Comparison of ENCODE assay signal across 1 cellular context in genomic region chrX:131830400-131831184, GRCh38.
TF ChIP-seq lines count a peak whose summit lies in the region.

No MANE protein-coding gene starts in this region.

TF ChIP-seq in K562, 482 proteins besides CTCF, POLR2A, EP300 and RAD21 (continued from another document):
- TF ChIP-seq, protein P1, sequence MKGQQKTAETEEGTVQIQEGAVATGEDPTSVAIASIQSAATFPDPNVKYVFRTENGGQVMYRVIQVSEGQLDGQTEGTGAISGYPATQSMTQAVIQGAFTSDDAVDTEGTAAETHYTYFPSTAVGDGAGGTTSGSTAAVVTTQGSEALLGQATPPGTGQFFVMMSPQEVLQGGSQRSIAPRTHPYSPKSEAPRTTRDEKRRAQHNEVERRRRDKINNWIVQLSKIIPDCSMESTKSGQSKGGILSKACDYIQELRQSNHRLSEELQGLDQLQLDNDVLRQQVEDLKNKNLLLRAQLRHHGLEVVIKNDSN (CRISPR knock-in tag; IDR thresholded peaks at IDR 0.05), result peak; percentile 83
- TF ChIP-seq STAT5B (CRISPR knock-in tag; IDR thresholded peaks at IDR 0.05) (no peak), MAFK (IDR thresholded peaks at IDR 0.05; ENCODE audit: low read length) (no peak), BDP1 (IDR thresholded peaks at IDR 0.05; ENCODE audit: insufficient read depth, insufficient read length) (no peak), CBFB (CRISPR knock-in tag; IDR thresholded peaks at IDR 0.05) (no peak), ZNF830 (CRISPR knock-in tag; IDR thresholded peaks at IDR 0.05) (no peak), ZEB2 (IDR thresholded peaks at IDR 0.05) (peak; percentile 74; the same call in 1 of the 2 replicates), NFRKB (IDR thresholded peaks at IDR 0.05; ENCODE audit: low read depth) (peak; percentile 93), JUND (IDR thresholded peaks at IDR 0.05; ENCODE audit: borderline replicate concordance, low read depth, low read length) (no peak), JUND (tag; IDR thresholded peaks at IDR 0.05; ENCODE audit: borderline replicate concordance, low read depth, low read length) (0 out of 3 replicates have a peak, but pooled peaks have one; percentile 15), SP1 (CRISPR knock-in tag; IDR thresholded peaks at IDR 0.05) (no peak; the same call in 1 of the 2 replicates), NCOA2 (IDR thresholded peaks at IDR 0.05; ENCODE audit: partially characterized antibody in 2 of 2) (no peak), E2F8 (IDR thresholded peaks at IDR 0.05; ENCODE audit: low read depth, partially characterized antibody) (no peak), CBX3 (IDR thresholded peaks at IDR 0.05; ENCODE audit: borderline replicate concordance in 1 of 2, low read length in 2 of 2) (no peak), GABPB1 (CRISPR knock-in tag; IDR thresholded peaks at IDR 0.05) (peak; percentile 53; the same call in 1 of the 2 replicates), MAFF (IDR thresholded peaks at IDR 0.05; ENCODE audit: low read length) (no peak), SREBF1 (IDR thresholded peaks at IDR 0.05; ENCODE audit: borderline replicate concordance, low read depth, low read length) (no peak), MTA2 (IDR thresholded peaks at IDR 0.05; ENCODE audit: low read depth) (no peak), ETV5 (CRISPR knock-in tag; IDR thresholded peaks at IDR 0.05; ENCODE audit: low read depth) (no peak; the same call in 1 of the 2 replicates), E2F3 (CRISPR knock-in tag; IDR thresholded peaks at IDR 0.05) (no peak), SFPQ (IDR thresholded peaks at IDR 0.05; ENCODE audit: low read depth, low read length) (no peak), ZFP30 (CRISPR knock-in tag; IDR thresholded peaks at IDR 0.05; ENCODE audit: borderline replicate concordance) (no peak), GABPA (tag; conservative IDR thresholded peaks at IDR 0.05; ENCODE audit: low read depth) (peak; percentile 86), TARDBP (IDR thresholded peaks at IDR 0.05) (no peak), NCOR1 (IDR thresholded peaks at IDR 0.05) (peak; percentile 20), ZNF263 (CRISPR knock-in tag; IDR thresholded peaks at IDR 0.05; ENCODE audit: borderline replicate concordance) (no peak), ZNF280B (CRISPR knock-in tag; IDR thresholded peaks at IDR 0.05) (no peak), ZNF140 (CRISPR knock-in tag; IDR thresholded peaks at IDR 0.05) (no peak), EWSR1 (IDR thresholded peaks at IDR 0.05; ENCODE audit: borderline replicate concordance, low read depth, partially characterized antibody) (no peak), FOXM1 (IDR thresholded peaks at IDR 0.05; ENCODE audit: low read depth) (peak; percentile 27; the same call in 1 of the 2 replicates), FOXM1 (CRISPR knock-in tag; IDR thresholded peaks at IDR 0.05; ENCODE audit: low read depth) (no peak), DMBX1 (CRISPR knock-in tag; IDR thresholded peaks at IDR 0.05; ENCODE audit: borderline replicate concordance) (no peak), CREB3L1 (IDR thresholded peaks at IDR 0.05; ENCODE audit: borderline replicate concordance, low read depth) (peak; percentile 66; the same call in 1 of the 2 replicates), MNT (conservative IDR thresholded peaks at IDR 0.05) (peak; percentile 87 to 93), CBX2 (IDR thresholded peaks at IDR 0.05; ENCODE audit: insufficient read depth, low read length, poor library complexity, severe bottlenecking) (no peak), TCF3 (CRISPR knock-in tag; IDR thresholded peaks at IDR 0.05) (no peak), POLR2B (IDR thresholded peaks at IDR 0.05; ENCODE audit: low read depth, partially characterized antibody) (peak; percentile 18), YY1 (IDR thresholded peaks at IDR 0.05; ENCODE audit: borderline replicate concordance in 1 of 3, control insufficient read depth in 1 of 3, extremely low read depth in 1 of 3, insufficient read depth in 3 of 3, insufficient read length in 1 of 3, insufficient replicate concordance in 2 of 3, low read depth in 1 of 3, low read length in 2 of 3) (peak in 2 of 3 experiments; percentile 27 to 84), ZNF668 (CRISPR knock-in tag; IDR thresholded peaks at IDR 0.05) (no peak)
- TF ChIP-seq, protein P2, sequence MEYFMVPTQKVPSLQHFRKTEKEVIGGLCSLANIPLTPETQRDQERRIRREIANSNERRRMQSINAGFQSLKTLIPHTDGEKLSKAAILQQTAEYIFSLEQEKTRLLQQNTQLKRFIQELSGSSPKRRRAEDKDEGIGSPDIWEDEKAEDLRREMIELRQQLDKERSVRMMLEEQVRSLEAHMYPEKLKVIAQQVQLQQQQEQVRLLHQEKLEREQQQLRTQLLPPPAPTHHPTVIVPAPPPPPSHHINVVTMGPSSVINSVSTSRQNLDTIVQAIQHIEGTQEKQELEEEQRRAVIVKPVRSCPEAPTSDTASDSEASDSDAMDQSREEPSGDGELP (CRISPR knock-in tag; IDR thresholded peaks at IDR 0.05; ENCODE audit: borderline replicate concordance), result no peak; the same call in 1 of the 2 replicates
- TF ChIP-seq, protein P3, sequence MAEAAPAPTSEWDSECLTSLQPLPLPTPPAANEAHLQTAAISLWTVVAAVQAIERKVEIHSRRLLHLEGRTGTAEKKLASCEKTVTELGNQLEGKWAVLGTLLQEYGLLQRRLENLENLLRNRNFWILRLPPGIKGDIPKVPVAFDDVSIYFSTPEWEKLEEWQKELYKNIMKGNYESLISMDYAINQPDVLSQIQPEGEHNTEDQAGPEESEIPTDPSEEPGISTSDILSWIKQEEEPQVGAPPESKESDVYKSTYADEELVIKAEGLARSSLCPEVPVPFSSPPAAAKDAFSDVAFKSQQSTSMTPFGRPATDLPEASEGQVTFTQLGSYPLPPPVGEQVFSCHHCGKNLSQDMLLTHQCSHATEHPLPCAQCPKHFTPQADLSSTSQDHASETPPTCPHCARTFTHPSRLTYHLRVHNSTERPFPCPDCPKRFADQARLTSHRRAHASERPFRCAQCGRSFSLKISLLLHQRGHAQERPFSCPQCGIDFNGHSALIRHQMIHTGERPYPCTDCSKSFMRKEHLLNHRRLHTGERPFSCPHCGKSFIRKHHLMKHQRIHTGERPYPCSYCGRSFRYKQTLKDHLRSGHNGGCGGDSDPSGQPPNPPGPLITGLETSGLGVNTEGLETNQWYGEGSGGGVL (CRISPR knock-in tag; IDR thresholded peaks at IDR 0.05), result no peak
- TF ChIP-seq, protein P4, sequence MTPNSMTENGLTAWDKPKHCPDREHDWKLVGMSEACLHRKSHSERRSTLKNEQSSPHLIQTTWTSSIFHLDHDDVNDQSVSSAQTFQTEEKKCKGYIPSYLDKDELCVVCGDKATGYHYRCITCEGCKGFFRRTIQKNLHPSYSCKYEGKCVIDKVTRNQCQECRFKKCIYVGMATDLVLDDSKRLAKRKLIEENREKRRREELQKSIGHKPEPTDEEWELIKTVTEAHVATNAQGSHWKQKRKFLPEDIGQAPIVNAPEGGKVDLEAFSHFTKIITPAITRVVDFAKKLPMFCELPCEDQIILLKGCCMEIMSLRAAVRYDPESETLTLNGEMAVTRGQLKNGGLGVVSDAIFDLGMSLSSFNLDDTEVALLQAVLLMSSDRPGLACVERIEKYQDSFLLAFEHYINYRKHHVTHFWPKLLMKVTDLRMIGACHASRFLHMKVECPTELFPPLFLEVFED (CRISPR knock-in tag; conservative IDR thresholded peaks at IDR 0.05), result no peak
